ENCODE assay signal across 20 cellular contexts in the genomic region with DNA sequence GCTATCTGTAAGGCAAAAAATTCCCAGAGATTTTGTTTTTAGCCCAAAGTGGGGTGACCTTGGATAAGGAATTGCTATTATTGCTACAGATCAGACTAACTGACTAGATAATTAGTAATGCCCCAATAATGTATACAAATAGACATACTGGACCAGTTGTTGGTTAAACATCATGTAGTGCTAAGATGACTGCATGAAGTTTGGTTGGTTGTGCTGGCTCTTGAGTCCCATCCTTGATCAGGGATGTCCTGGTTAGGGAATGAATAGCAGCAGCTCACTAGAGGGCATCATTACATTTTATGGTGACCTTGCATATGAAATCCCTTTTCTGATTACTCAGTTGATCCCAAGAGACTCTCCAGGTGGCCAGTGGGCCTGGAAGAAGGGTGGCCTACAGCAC. TPM values are rescaled to one million over a fixed set of nuclear protein-coding genes. Genes with fewer than 3 reads are reported as not detected.
DNase-seq lines count a peak whose midpoint lies in the region; ATAC-seq and TF ChIP-seq lines count a peak whose summit lies in the region.
"Had no signal": no experiment of that assay in that cellular context is flagged by ENCODE, and none has a peak within 500 bp of the region (broad histone marks: within the 10 kb centered on the region; RNA-seq: fewer than 3 reads in every experiment).

No MANE protein-coding gene starts in this region.

- H3K27me3 ChIP-seq in HCT116 (ENCODE audit: insufficient read depth, low read length) (no peaks in the 10 kb centered on the region), foreskin keratinocyte (no peaks in the 10 kb centered on the region), ascending aorta (no peaks in the 10 kb centered on the region)
- H3K27me3 ChIP-seq: SJSA1 had no signal

- H3K9me2 ChIP-seq in HCT116 (ENCODE audit: insufficient read depth): no peaks in the 10 kb centered on the region

- no peak overlapping the region for H3K4me2 ChIP-seq in HCT116 (ENCODE audit: low read length)
- H3K4me2 ChIP-seq: KMS-11 had no signal

- H2AFZ ChIP-seq in HCT116 (ENCODE audit: low read depth, low read length, poor library complexity, severe bottlenecking): no peak overlapping the region

- no peak for TF ChIP-seq POLR2A in HCT116 (IDR thresholded peaks at IDR 0.05; ENCODE audit: borderline replicate concordance, extremely low read depth, insufficient read depth, insufficient read length)

- H3K4me3 ChIP-seq in HCT116 (replicated peaks in 1 of 2; ENCODE audit: low read depth in 1 of 2, low read length in 2 of 2): no peak overlapping the region
- H3K4me3 ChIP-seq in ascending aorta: no peak overlapping the region
- H3K4me3 ChIP-seq: SJSA1 had no signal

- no peaks in the 10 kb centered on the region for H3K4me1 ChIP-seq in HCT116 (ENCODE audit: control insufficient read depth in 1 of 2, insufficient read depth in 2 of 2, low read length in 2 of 2)
- peaks cover 20% of the 10 kb centered on the region for H3K4me1 ChIP-seq in foreskin keratinocyte
- no peaks in the 10 kb centered on the region for H3K4me1 ChIP-seq in ascending aorta

- H3K36me3 ChIP-seq in HCT116 (ENCODE audit: control insufficient read depth in 1 of 2, insufficient read depth in 2 of 2, low read length in 2 of 2): no peaks in the 10 kb centered on the region
- no peaks in the 10 kb centered on the region for H3K36me3 ChIP-seq in ascending aorta
- H3K36me3 ChIP-seq: SJSA1 had no signal

- RAD21 ChIA-PET in HCT116 (lab: Charles Lee; ENCODE audit: low non-redundant PET in 1 of 2, low total read pairs in 2 of 2, uncharacterized antibody in 2 of 2, unreplicated experiment in 2 of 2): no interaction called here

- H3K27ac ChIP-seq in HCT116 (ENCODE audit: low read depth, low read length): no peak overlapping the region
- H3K27ac ChIP-seq in foreskin keratinocyte: no peak overlapping the region
- no peak overlapping the region for H3K27ac ChIP-seq in ascending aorta
- H3K27ac ChIP-seq: 22Rv1, KMS-11, SJSA1 had no signal

- no peaks in the 10 kb centered on the region for H4K20me1 ChIP-seq in HCT116 (ENCODE audit: insufficient read depth)

- ATAC-seq in HCT116 (no peak), foreskin keratinocyte (no peak), HG02970 (IDR thresholded peaks at IDR 0.05; ENCODE audit: low FRiP score, unreplicated experiment) (no peak)
- ATAC-seq: Right ventricle myocardium inferior had no signal

- no peaks in the 10 kb centered on the region for H3K79me2 ChIP-seq in HCT116 (ENCODE audit: insufficient read depth, low read length)

- POLR2A ChIA-PET in HCT116 (lab: Charles Lee): no interaction called here

- BruUV-seq in HCT116 (replicated peaks; lab: Mats Ljungman, UMichigan): no TSS peak

- H3K9me3 ChIP-seq in HCT116 (ENCODE audit: control insufficient read depth in 1 of 2, insufficient read depth in 1 of 2, low read depth in 1 of 2, low read length in 2 of 2): no peaks in the 10 kb centered on the region
- H3K9me3 ChIP-seq in ascending aorta: no peaks in the 10 kb centered on the region
- H3K9me3 ChIP-seq: SJSA1 had no signal

- no peak overlapping the region for H3K9ac ChIP-seq in HCT116 (ENCODE audit: low read length)
- H3K9ac ChIP-seq: KMS-11 had no signal

- intact Hi-C loops in HCT116 (cut with micrococcal nuclease) (no loop called here), ascending aorta (cut with DNase I) (no loop called here), cardiac septum (cut with DNase I) (no loop called here)

- TF ChIP-seq CTCF in HCT116 (IDR thresholded peaks at IDR 0.05 in 2 of 3, conservative IDR thresholded peaks at IDR 0.05 in 1 of 3; ENCODE audit: borderline replicate concordance in 1 of 3, insufficient read depth in 1 of 3, low read depth in 2 of 3, low read length in 2 of 3) (no peak), foreskin keratinocyte (conservative IDR thresholded peaks at IDR 0.05) (peak; percentile 18), ascending aorta (IDR thresholded peaks at IDR 0.05) (no peak)

- DNase-seq in DMS153 (lab: John Stamatoyannopoulos, UW) (peak; percentile 41), DMS153 treated with DMSO at 0.1 percent for 48 hours (lab: John Stamatoyannopoulos, UW; ENCODE audit: unreplicated experiment) (no peak), HCT116 (ENCODE audit: low read depth, low spot score) (no peak), NCI-H69 (lab: John Stamatoyannopoulos, UW) (peak; percentile 18), foreskin keratinocyte (no peak), ascending aorta (ENCODE audit: low spot score in 2 of 2) (no peak), cardiac septum (ENCODE audit: low spot score) (no peak)
- DNase-seq: DND-41, NCI-H1436 treated with DMSO at 0.1 percent for 48 hours, NCI-H2029, NCI-H345, NCI-H524, NCI-H82 had no signal

- peak; percentile 41; the same call in 1 of the 2 replicates for TF ChIP-seq RAD21 in HCT116 (IDR thresholded peaks at IDR 0.05; ENCODE audit: low read depth)

- CTCF ChIA-PET in HCT116 (lab: Charles Lee): no interaction called here

TF ChIP-seq in HCT116, 20 proteins besides CTCF, POLR2A, EP300 and RAD21:
- TF ChIP-seq ZFX (IDR thresholded peaks at IDR 0.05) (no peak), TCF7L2 (IDR thresholded peaks at IDR 0.05; ENCODE audit: borderline replicate concordance, extremely low read depth, insufficient read depth, insufficient read length) (no peak), SIN3A (IDR thresholded peaks at IDR 0.05; ENCODE audit: low read depth) (no peak), CEBPB (IDR thresholded peaks at IDR 0.05; ENCODE audit: low read depth) (no peak), CBX3 (IDR thresholded peaks at IDR 0.05; ENCODE audit: low read depth) (no peak), ATF3 (IDR thresholded peaks at IDR 0.05) (no peak), SRF (IDR thresholded peaks at IDR 0.05; ENCODE audit: low read depth) (no peak), FOSL1 (IDR thresholded peaks at IDR 0.05; ENCODE audit: low read depth) (no peak), EZH2 (IDR thresholded peaks at IDR 0.05) (no peak), EZH2phosphoT487 (IDR thresholded peaks at IDR 0.05; ENCODE audit: borderline replicate concordance) (no peak), POLR2AphosphoS5 (IDR thresholded peaks at IDR 0.05; ENCODE audit: low read depth, low read length) (no peak), ZBTB33 (IDR thresholded peaks at IDR 0.05; ENCODE audit: extremely low read depth, insufficient replicate concordance, low read length) (no peak)
- TF ChIP-seq, protein P1, sequence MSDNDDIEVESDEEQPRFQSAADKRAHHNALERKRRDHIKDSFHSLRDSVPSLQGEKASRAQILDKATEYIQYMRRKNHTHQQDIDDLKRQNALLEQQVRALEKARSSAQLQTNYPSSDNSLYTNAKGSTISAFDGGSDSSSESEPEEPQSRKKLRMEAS (IDR thresholded peaks at IDR 0.05): no peak
- TF ChIP-seq, protein P2, sequence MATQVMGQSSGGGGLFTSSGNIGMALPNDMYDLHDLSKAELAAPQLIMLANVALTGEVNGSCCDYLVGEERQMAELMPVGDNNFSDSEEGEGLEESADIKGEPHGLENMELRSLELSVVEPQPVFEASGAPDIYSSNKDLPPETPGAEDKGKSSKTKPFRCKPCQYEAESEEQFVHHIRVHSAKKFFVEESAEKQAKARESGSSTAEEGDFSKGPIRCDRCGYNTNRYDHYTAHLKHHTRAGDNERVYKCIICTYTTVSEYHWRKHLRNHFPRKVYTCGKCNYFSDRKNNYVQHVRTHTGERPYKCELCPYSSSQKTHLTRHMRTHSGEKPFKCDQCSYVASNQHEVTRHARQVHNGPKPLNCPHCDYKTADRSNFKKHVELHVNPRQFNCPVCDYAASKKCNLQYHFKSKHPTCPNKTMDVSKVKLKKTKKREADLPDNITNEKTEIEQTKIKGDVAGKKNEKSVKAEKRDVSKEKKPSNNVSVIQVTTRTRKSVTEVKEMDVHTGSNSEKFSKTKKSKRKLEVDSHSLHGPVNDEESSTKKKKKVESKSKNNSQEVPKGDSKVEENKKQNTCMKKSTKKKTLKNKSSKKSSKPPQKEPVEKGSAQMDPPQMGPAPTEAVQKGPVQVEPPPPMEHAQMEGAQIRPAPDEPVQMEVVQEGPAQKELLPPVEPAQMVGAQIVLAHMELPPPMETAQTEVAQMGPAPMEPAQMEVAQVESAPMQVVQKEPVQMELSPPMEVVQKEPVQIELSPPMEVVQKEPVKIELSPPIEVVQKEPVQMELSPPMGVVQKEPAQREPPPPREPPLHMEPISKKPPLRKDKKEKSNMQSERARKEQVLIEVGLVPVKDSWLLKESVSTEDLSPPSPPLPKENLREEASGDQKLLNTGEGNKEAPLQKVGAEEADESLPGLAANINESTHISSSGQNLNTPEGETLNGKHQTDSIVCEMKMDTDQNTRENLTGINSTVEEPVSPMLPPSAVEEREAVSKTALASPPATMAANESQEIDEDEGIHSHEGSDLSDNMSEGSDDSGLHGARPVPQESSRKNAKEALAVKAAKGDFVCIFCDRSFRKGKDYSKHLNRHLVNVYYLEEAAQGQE (IDR thresholded peaks at IDR 0.05; ENCODE audit: low read depth): no peak

RNA-seq across cellular contexts. Expression of gene TPBG, which starts 10.9 kb away (rescaled TPM):
- 28.4 TPM for total RNA-seq in HCT116 (2021; ENCODE audit: unreplicated experiment)
- polyA plus RNA-seq in HCT116 (2012): 22.8 and 27.4 TPM in 2 replicates
- 46.7 and 49.5 TPM in 2 replicates for total RNA-seq in foreskin keratinocyte
- polyA plus RNA-seq in foreskin keratinocyte: 37.5 and 42.0 TPM in 2 replicates
- 60.1 TPM for total RNA-seq in ascending aorta
- total RNA-seq in cardiac septum: 4.9 TPM
- total RNA-seq: B cell, OCI-LY7 had no signal

Comparison
In these comparisons a context has a peak if more than half of its experiments do, and no peak if none do; other contexts are left out.
1. DNase-seq: peak in DMS153 (single experiment) and NCI-H69 (single experiment); none in DMS153 treated with DMSO at 0.1 percent for 48 hours (single experiment), HCT116 (single experiment), foreskin keratinocyte (0 of 2), ascending aorta (0 of 2) and cardiac septum (single experiment).